Comparison of ENCODE assay signal across 8 cellular contexts in genomic region chr5:128084228-128085167, GRCh38.
DNase-seq lines count a peak whose midpoint lies in the region; ATAC-seq and TF ChIP-seq lines count a peak whose summit lies in the region.

No MANE protein-coding gene starts in this region.

- no peaks in the 10 kb centered on the region for H3K9me3 ChIP-seq in muscle layer of duodenum (ENCODE audit: control insufficient read depth in 1 of 2, low read length in 2 of 2)

- H3K9me3 Mint-ChIP-seq in stimulated activated naive B cell treated with anti-CD40 and anti-IgM and Interleukin-4, amounts not matched to agents 10 μg/mL and 1 μg/mL and 100 μg/mL, for 72 hours: no peaks in the 10 kb centered on the region

- TF ChIP-seq POLR2A in erythroblast (IDR thresholded peaks at IDR 0.05; ENCODE audit: low read length): no peak

- H3K27ac Mint-ChIP-seq in stimulated activated naive B cell treated with anti-CD40 and anti-IgM and Interleukin-4, amounts not matched to agents 10 μg/mL and 1 μg/mL and 100 μg/mL, for 72 hours: peak overlapping the region; percentile 85

- no peaks in the 10 kb centered on the region for H3K27me3 ChIP-seq in muscle layer of duodenum (ENCODE audit: low read depth, low read length)

- DNase-seq in NCI-H345 (lab: John Stamatoyannopoulos, UW) (peak; percentile 32), activated T-cell treated with anti-CD3 and anti-CD28 coated beads for 4 hours (peak; percentile 30), erythroblast (lab: John Stamatoyannopoulos, UW) (peak; percentile 22 to 27), cerebellar nuclear complex (lab: John Stamatoyannopoulos, UW) (no peak)
- DNase-seq in stimulated activated naive B cell treated with anti-CD40 and anti-IgM and Interleukin-4, amounts not matched to agents 10 μg/mL and 1 μg/mL and 100 μg/mL, for 72 hours: peak; percentile 21

- peak overlapping the region; percentile 81 to 85 for H3K4me3 Mint-ChIP-seq in stimulated activated naive B cell treated with anti-CD40 and anti-IgM and Interleukin-4, amounts not matched to agents 10 μg/mL and 1 μg/mL and 100 μg/mL, for 72 hours

- peaks cover 2 to 3% of the 10 kb centered on the region in 2 donors for H3K36me3 ChIP-seq in muscle layer of duodenum (ENCODE audit: control insufficient read depth in 1 of 2, insufficient read depth in 2 of 2, low read length in 2 of 2)

- peaks cover 37 to 54% of the 10 kb centered on the region in 2 donors for H3K4me1 Mint-ChIP-seq in stimulated activated naive B cell treated with anti-CD40 and anti-IgM and Interleukin-4, amounts not matched to agents 10 μg/mL and 1 μg/mL and 100 μg/mL, for 72 hours

- peak; percentile 11 for ATAC-seq in GM18498 (IDR thresholded peaks at IDR 0.05; ENCODE audit: unreplicated experiment)
- peak; percentile 25 for ATAC-seq in HG02678 (IDR thresholded peaks at IDR 0.05; ENCODE audit: unreplicated experiment)
- ATAC-seq in stimulated activated naive B cell treated with anti-CD40 and anti-IgM and Interleukin-4, amounts not matched to agents 10 μg/mL and 1 μg/mL and 100 μg/mL, for 72 hours (replicated peaks): peak; percentile 18 to 37

- peaks cover 15 to 27% of the 10 kb centered on the region in 2 donors for H3K36me3 Mint-ChIP-seq in stimulated activated naive B cell treated with anti-CD40 and anti-IgM and Interleukin-4, amounts not matched to agents 10 μg/mL and 1 μg/mL and 100 μg/mL, for 72 hours

- no peaks in the 10 kb centered on the region for H3K27me3 Mint-ChIP-seq in stimulated activated naive B cell treated with anti-CD40 and anti-IgM and Interleukin-4, amounts not matched to agents 10 μg/mL and 1 μg/mL and 100 μg/mL, for 72 hours

- H3K4me1 ChIP-seq in muscle layer of duodenum (ENCODE audit: control insufficient read depth in 1 of 2, insufficient read depth in 2 of 2, low read length in 2 of 2): peaks cover 0 to 43% of the 10 kb centered on the region in 2 donors

- peak overlapping the region; percentile 73 for H3K27ac ChIP-seq in muscle layer of duodenum (ENCODE audit: low read length)

- peak overlapping the region; percentile 87 to 88 for H3K4me3 ChIP-seq in muscle layer of duodenum (ENCODE audit: low read depth in 1 of 2, low read length in 2 of 2)

Comparison
In these comparisons a context has a peak if more than half of its experiments do, and no peak if none do; other contexts are left out.
1. DNase-seq: peak in NCI-H345 (single experiment), activated T-cell treated with anti-CD3 and anti-CD28 coated beads for 4 hours (single experiment), erythroblast (2 of 2) and stimulated activated naive B cell treated with anti-CD40 and anti-IgM and Interleukin-4, amounts not matched to agents 10 μg/mL and 1 μg/mL and 100 μg/mL, for 72 hours (single experiment); none in cerebellar nuclear complex (0 of 2).
2. Peak in every context shown above with its lines, with median percentiles within 50 percentile points of each other: ATAC-seq.